ENCODE assay signal across 2 cellular contexts in the genomic region with DNA sequence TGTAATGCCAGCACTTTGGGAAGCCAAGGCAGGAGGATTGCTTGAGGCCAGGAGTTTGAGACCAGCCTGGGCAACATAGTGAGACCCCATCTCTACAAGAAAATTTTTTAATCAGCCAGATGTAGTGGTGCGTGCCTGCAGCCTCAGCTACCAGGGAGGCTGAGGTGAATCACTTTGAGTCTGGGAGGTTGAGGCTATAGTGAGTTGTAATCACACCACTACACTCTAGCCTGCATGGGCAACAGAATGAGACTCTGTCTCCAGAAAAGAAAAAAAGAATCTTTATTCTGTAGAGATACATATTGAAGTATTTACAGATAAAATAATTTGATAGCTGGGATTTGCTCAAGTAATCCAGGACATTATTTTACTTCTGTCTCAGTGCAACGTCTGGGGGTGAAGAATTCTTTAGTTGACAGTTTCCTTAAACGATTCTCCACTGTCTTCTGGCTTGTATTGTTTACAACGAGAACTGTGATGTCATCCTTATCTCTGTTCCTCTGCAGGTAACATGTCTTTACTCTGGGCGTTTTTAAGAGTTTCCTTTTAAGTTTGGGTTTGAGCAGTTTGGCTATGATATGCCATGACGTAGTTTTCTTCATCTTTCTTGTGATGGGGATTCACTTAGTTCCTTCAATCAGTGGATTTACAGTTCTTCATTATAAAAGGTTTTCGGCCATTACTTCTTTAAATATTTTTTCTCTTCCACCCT.
TF ChIP-seq lines count a peak whose summit lies in the region.

No MANE protein-coding gene starts in this region.

TF ChIP-seq in HepG2, 621 proteins besides CTCF, POLR2A, EP300 and RAD21:
- 0 out of 2 replicates have a peak, but pooled peaks have one; percentile 28 for TF ChIP-seq ZNF121 (CRISPR knock-in tag; IDR thresholded peaks at IDR 0.05)
- TF ChIP-seq NPAS2 (CRISPR knock-in tag; IDR thresholded peaks at IDR 0.05; ENCODE audit: borderline replicate concordance): no peak
- peak; percentile 25; the same call in 1 of the 2 replicates for TF ChIP-seq ATF7 (IDR thresholded peaks at IDR 0.05)
- TF ChIP-seq ATF7 (CRISPR knock-in tag; IDR thresholded peaks at IDR 0.05): no peak

TF ChIP-seq in H1, 55 proteins besides CTCF, POLR2A, EP300 and RAD21:
- TF ChIP-seq EGR1 (IDR thresholded peaks at IDR 0.05; ENCODE audit: borderline replicate concordance, low read depth, low read length) (no peak), BACH1 (IDR thresholded peaks at IDR 0.05; ENCODE audit: low read length) (no peak), BCL11A (IDR thresholded peaks at IDR 0.05; ENCODE audit: low read depth in 2 of 2, low read length in 2 of 2) (no peak), GABPA (IDR thresholded peaks at IDR 0.05; ENCODE audit: borderline replicate concordance, insufficient read depth, low read length) (no peak), SP1 (IDR thresholded peaks at IDR 0.05; ENCODE audit: low read depth, low read length) (no peak), SRF (IDR thresholded peaks at IDR 0.05; ENCODE audit: low read depth, low read length) (no peak), PHF8 (conservative IDR thresholded peaks at IDR 0.05; ENCODE audit: low read depth, low read length) (no peak), TAF1 (IDR thresholded peaks at IDR 0.05; ENCODE audit: low read depth, low read length) (no peak), RXRA (IDR thresholded peaks at IDR 0.05; ENCODE audit: insufficient read depth, low read depth, low read length) (no peak), USF2 (IDR thresholded peaks at IDR 0.05; ENCODE audit: low read length) (no peak), CHD2 (IDR thresholded peaks at IDR 0.05; ENCODE audit: low read length) (no peak), KDM5A (IDR thresholded peaks at IDR 0.05; ENCODE audit: low read length) (no peak), NANOG (IDR thresholded peaks at IDR 0.05; ENCODE audit: insufficient read depth, low read depth, low read length, poor library complexity, severe bottlenecking) (no peak), CBX8 (IDR thresholded peaks at IDR 0.05; ENCODE audit: borderline replicate concordance, low read depth, low read length) (no peak), KDM1A (IDR thresholded peaks at IDR 0.05; ENCODE audit: borderline replicate concordance, low read length) (no peak)
